ENCODE assay signal across 8 cellular contexts in the genomic region with DNA sequence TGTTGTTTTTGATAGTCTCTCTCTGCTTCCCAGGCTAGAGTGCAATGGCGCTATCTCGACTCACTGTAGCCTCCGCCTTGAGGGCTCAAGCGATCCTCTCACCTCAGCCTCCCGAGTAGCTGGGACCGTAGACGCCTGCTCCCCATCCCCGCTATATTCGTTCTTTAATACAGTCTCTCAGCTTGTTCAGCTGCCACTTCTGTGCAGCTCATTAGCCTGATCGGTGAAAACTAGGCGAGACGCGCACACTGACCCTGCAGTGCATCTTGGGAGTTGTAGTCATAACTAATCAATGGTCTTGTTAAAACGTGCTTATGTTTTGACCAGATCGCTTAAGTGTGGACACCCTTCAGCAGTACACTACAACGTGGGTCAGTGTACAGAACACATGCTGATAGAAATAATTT. TPM values are rescaled to one million over a fixed set of nuclear protein-coding genes. Genes with fewer than 3 reads are reported as not detected.
DNase-seq lines count a peak whose midpoint lies in the region; ATAC-seq and TF ChIP-seq lines count a peak whose summit lies in the region.

No MANE protein-coding gene starts in this region.

- H3K4me3 ChIP-seq in AG04450 (ENCODE audit: low read depth, low read length) (peak overlapping the region; percentile 94), WI38 (ENCODE audit: low read depth, low read length) (peak overlapping the region; percentile 75)

- CTCF ChIA-PET in AG04450 (lab: Charles Lee) = no interaction called here

- H3K27me3 ChIP-seq in AG04450 (ENCODE audit: control insufficient read depth, insufficient read depth, low read length) = no peaks in the 10 kb centered on the region

- peak overlapping the region; percentile 41 for H3K27ac ChIP-seq in AG04450 (ENCODE audit: low read depth, low read length)

- peak; percentile 29 for TF ChIP-seq POLR2A in GM18505 (IDR thresholded peaks at IDR 0.05; ENCODE audit: borderline replicate concordance, extremely low read depth, insufficient read depth, insufficient read length)

- TF ChIP-seq CTCF in AG04450 (IDR thresholded peaks at IDR 0.05; ENCODE audit: low read depth, low read length) = no peak
- TF ChIP-seq CTCF in WI38 (IDR thresholded peaks at IDR 0.05; ENCODE audit: low read depth, low read length) = no peak

- POLR2A ChIA-PET in AG04450 (lab: Yijun Ruan, JAX) = no interaction called here

- DNase-seq in AG04450 (ENCODE audit: low read depth, low spot score) (no peak), NCI-H187 treated with DMSO at 0.1 percent for 48 hours (lab: John Stamatoyannopoulos, UW) (peak; percentile 10), cerebellum (ENCODE audit: low spot score) (peak; percentile 77), kidney glomerular epithelial cell (lab: John Stamatoyannopoulos, UW) (peak; percentile 58)
- DNase-seq in stimulated activated CD4-positive, alpha-beta T cell treated with anti-CD3 and anti-CD28 coated beads, Interleukin-4, amount 100 ng/mL, for 1 hour = peak; percentile 45

- H3K9me3 ChIP-seq in AG04450 (ENCODE audit: control insufficient read depth, insufficient read depth, low read length) = no peaks in the 10 kb centered on the region

- peak; percentile 29 for ATAC-seq in GM18505 (IDR thresholded peaks at IDR 0.05; ENCODE audit: unreplicated experiment)
- ATAC-seq in HG02938 (IDR thresholded peaks at IDR 0.05; ENCODE audit: unreplicated experiment) = peak; percentile 35

RNA-seq across cellular contexts. Expression of gene PPP4R3B, which starts 1.2 kb away (rescaled TPM):
- polyA plus RNA-seq in AG04450 (2011; rRNA removed) = 29.2 and 38.3 TPM in 2 replicates
- polyA minus RNA-seq in AG04450 (2011; rRNA and poly(A)+ RNA removed) = 18.8 and 34.7 TPM in 2 replicates
- 95.8 TPM for total RNA-seq in cerebellum
